1 cellular context compared by ENCODE assay signal in the genomic region with DNA sequence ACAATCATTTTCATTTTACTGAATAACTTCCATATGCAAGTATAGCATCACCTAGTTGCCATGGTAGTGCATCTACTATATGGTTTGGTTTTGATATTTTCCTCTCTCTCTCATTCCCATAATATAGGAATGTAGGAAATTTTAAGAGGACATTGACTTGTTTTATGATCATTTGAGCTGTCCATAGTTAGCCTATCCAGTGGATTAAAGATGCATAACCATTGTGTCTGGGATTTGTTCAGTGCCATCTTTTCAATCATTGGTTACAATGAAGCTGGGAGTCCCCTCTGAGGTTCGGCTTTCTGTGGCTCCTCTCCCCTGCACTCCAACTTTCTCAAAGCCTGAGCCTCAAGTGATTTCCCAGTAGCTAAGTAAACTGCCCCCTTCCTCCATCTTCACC.
TF ChIP-seq lines count a peak whose summit lies in the region.

No MANE protein-coding gene starts in this region.

TF ChIP-seq in IMR-90, 13 proteins besides CTCF, POLR2A, EP300 and RAD21 (continued from another document):
- TF ChIP-seq, protein P1, sequence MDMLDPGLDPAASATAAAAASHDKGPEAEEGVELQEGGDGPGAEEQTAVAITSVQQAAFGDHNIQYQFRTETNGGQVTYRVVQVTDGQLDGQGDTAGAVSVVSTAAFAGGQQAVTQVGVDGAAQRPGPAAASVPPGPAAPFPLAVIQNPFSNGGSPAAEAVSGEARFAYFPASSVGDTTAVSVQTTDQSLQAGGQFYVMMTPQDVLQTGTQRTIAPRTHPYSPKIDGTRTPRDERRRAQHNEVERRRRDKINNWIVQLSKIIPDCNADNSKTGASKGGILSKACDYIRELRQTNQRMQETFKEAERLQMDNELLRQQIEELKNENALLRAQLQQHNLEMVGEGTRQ (IDR thresholded peaks at IDR 0.05; ENCODE audit: low read depth, low read length): no peak
- TF ChIP-seq NFE2L2 (IDR thresholded peaks at IDR 0.05; ENCODE audit: low read depth, low read length): no peak
- TF ChIP-seq SMC3 (IDR thresholded peaks at IDR 0.05; ENCODE audit: low read depth, low read length): no peak
- no peak for TF ChIP-seq RFX5 (IDR thresholded peaks at IDR 0.05; ENCODE audit: low read depth, low read length)
- TF ChIP-seq BHLHE40 (IDR thresholded peaks at IDR 0.05; ENCODE audit: low read depth, low read length): no peak
- no peak for TF ChIP-seq FOS (IDR thresholded peaks at IDR 0.05; ENCODE audit: low read depth, low read length)
- no peak for TF ChIP-seq MAFK (IDR thresholded peaks at IDR 0.05; ENCODE audit: low read depth, low read length)
- no peak for TF ChIP-seq MXI1 (IDR thresholded peaks at IDR 0.05; ENCODE audit: borderline replicate concordance, low read depth, low read length)
- TF ChIP-seq, protein P2, sequence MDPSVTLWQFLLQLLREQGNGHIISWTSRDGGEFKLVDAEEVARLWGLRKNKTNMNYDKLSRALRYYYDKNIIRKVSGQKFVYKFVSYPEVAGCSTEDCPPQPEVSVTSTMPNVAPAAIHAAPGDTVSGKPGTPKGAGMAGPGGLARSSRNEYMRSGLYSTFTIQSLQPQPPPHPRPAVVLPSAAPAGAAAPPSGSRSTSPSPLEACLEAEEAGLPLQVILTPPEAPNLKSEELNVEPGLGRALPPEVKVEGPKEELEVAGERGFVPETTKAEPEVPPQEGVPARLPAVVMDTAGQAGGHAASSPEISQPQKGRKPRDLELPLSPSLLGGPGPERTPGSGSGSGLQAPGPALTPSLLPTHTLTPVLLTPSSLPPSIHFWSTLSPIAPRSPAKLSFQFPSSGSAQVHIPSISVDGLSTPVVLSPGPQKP (IDR thresholded peaks at IDR 0.05; ENCODE audit: borderline replicate concordance, low read depth, low read length): no peak
- TF ChIP-seq CEBPB (IDR thresholded peaks at IDR 0.05; ENCODE audit: low read depth, low read length): no peak
